24 cellular contexts compared by ENCODE assay signal in genomic region chr1:2267051-2267830, GRCh38. TPM values are rescaled to one million over a fixed set of nuclear protein-coding genes. Genes with fewer than 3 reads are reported as not detected.
A peak's percentile ranks its signal among the peaks of the same experiment; 100 is the strongest.
DNase-seq lines count a peak whose midpoint lies in the region; ATAC-seq, FAIRE-seq and TF ChIP-seq lines count a peak whose summit lies in the region.
"Had no signal": no experiment of that assay in that cellular context is flagged by ENCODE, and none has a peak within 500 bp of the region (broad histone marks: within the 10 kb centered on the region; RNA-seq: fewer than 3 reads in every experiment).

No MANE protein-coding gene starts in this region.

- no peak overlapping the region for H3K27ac ChIP-seq in astrocyte (ENCODE audit: low read depth, low read length)
- H3K27ac ChIP-seq: prostate gland, SK-N-MC had no signal

- peaks cover 99% of the 10 kb centered on the region for H3K79me2 ChIP-seq in astrocyte (ENCODE audit: insufficient read depth, low read length)

- H3K9ac ChIP-seq in astrocyte (ENCODE audit: low read length), result no peak overlapping the region

- no peak for ATAC-seq in HG02852 (IDR thresholded peaks at IDR 0.05; ENCODE audit: unreplicated experiment)

- peaks cover 6% of the 10 kb centered on the region for H3K36me3 Mint-ChIP-seq in activated CD4-positive, alpha-beta T cell treated with anti-CD3 and anti-CD28 coated beads, Interleukin-2, amount 10 ng/mL, durations not matched to agents 24 days and 14 days (ENCODE audit: low read depth)
- H3K36me3 Mint-ChIP-seq in astrocyte (ENCODE audit: low read depth, unreplicated experiment), result peaks cover 3% of the 10 kb centered on the region
- no peaks in the 10 kb centered on the region for H3K36me3 Mint-ChIP-seq in immature natural killer cell
- H3K36me3 Mint-ChIP-seq in progenitor cell of endocrine pancreas (ENCODE audit: insufficient read depth), result no peaks in the 10 kb centered on the region
- H3K36me3 Mint-ChIP-seq: activated CD4-positive, alpha-beta memory T cell treated with anti-CD3 and anti-CD28 coated beads for 36 hours had no signal

- H3K9me3 Mint-ChIP-seq in activated CD4-positive, alpha-beta T cell treated with anti-CD3 and anti-CD28 coated beads, Interleukin-2, amount 10 ng/mL, durations not matched to agents 24 days and 14 days, result no peaks in the 10 kb centered on the region
- no peaks in the 10 kb centered on the region for H3K9me3 Mint-ChIP-seq in astrocyte (ENCODE audit: unreplicated experiment)
- H3K9me3 Mint-ChIP-seq in immature natural killer cell, result no peaks in the 10 kb centered on the region
- no peaks in the 10 kb centered on the region for H3K9me3 Mint-ChIP-seq in progenitor cell of endocrine pancreas (ENCODE audit: low read depth)
- H3K9me3 Mint-ChIP-seq: activated CD4-positive, alpha-beta memory T cell treated with anti-CD3 and anti-CD28 coated beads for 36 hours; activated T-helper 1 cell treated with anti-CD3 and anti-CD28 coated beads, Interleukin-12 subunit alpha, Interleukin-12 subunit beta, Interleukin-2, Interleukin-4 antibody, amounts not matched to agents 30 ng/mL and 10 ng/mL and 1 ng/mL, durations not matched to agents 14 hours and 24 hours and 36 hours; CD4-positive, CD25-positive, alpha-beta regulatory T cell; IgD-negative memory B cell had no signal

- H3K36me3 ChIP-seq in astrocyte (ENCODE audit: insufficient read depth, low read length), result no peaks in the 10 kb centered on the region
- H3K36me3 ChIP-seq: esophagus muscularis mucosa, prostate gland had no signal

- peaks cover 18% of the 10 kb centered on the region for H3K4me1 Mint-ChIP-seq in activated CD4-positive, alpha-beta T cell treated with anti-CD3 and anti-CD28 coated beads, Interleukin-2, amount 10 ng/mL, durations not matched to agents 24 days and 14 days
- H3K4me1 Mint-ChIP-seq in astrocyte (ENCODE audit: low read depth, unreplicated experiment), result peaks cover 17% of the 10 kb centered on the region
- H3K4me1 Mint-ChIP-seq in immature natural killer cell, result peaks cover 21 to 25% of the 10 kb centered on the region in 2 donors
- peaks cover 19% of the 10 kb centered on the region for H3K4me1 Mint-ChIP-seq in progenitor cell of endocrine pancreas (ENCODE audit: low read depth)

- FAIRE-seq in astrocyte (lab: Jason Lieb, UNC), result no peak
- FAIRE-seq: colon, TTC549 had no signal

- no peaks in the 10 kb centered on the region for H3K27me3 Mint-ChIP-seq in activated CD4-positive, alpha-beta T cell treated with anti-CD3 and anti-CD28 coated beads, Interleukin-2, amount 10 ng/mL, durations not matched to agents 24 days and 14 days
- H3K27me3 Mint-ChIP-seq in astrocyte (ENCODE audit: low read depth, unreplicated experiment), result no peaks in the 10 kb centered on the region
- H3K27me3 Mint-ChIP-seq in immature natural killer cell (ENCODE audit: low read depth in 3 of 3), result peaks cover 2 to 43% (median 2%) of the 10 kb centered on the region in 3 donors
- no peaks in the 10 kb centered on the region for H3K27me3 Mint-ChIP-seq in progenitor cell of endocrine pancreas
- H3K27me3 Mint-ChIP-seq: activated CD4-positive, alpha-beta memory T cell treated with anti-CD3 and anti-CD28 coated beads for 36 hours; CD4-positive, CD25-positive, alpha-beta regulatory T cell; IgD-negative memory B cell had no signal

- no peaks in the 10 kb centered on the region for H3K27me3 ChIP-seq in astrocyte (ENCODE audit: insufficient read depth, low read length)
- H3K27me3 ChIP-seq: esophagus muscularis mucosa had no signal

- TF ChIP-seq CTCF in astrocyte (IDR thresholded peaks at IDR 0.05; ENCODE audit: insufficient read depth, low read depth, low read length), result no peak
- no peak for TF ChIP-seq CTCF in progenitor cell of endocrine pancreas (IDR thresholded peaks at IDR 0.05; ENCODE audit: unreplicated experiment)

- H3K4me1 ChIP-seq in astrocyte (ENCODE audit: insufficient read depth, low read length), result peaks cover 18% of the 10 kb centered on the region
- H3K4me1 ChIP-seq: prostate gland had no signal

- no peak overlapping the region for H2AFZ ChIP-seq in astrocyte (ENCODE audit: low read depth, low read length)

- no peak overlapping the region for H3K4me3 Mint-ChIP-seq in activated CD4-positive, alpha-beta T cell treated with anti-CD3 and anti-CD28 coated beads, Interleukin-2, amount 10 ng/mL, durations not matched to agents 24 days and 14 days
- H3K4me3 Mint-ChIP-seq in astrocyte (ENCODE audit: unreplicated experiment) (no peak overlapping the region), immature natural killer cell (no peak overlapping the region), progenitor cell of endocrine pancreas (ENCODE audit: low read depth) (no peak overlapping the region)
- H3K4me3 Mint-ChIP-seq: activated CD4-positive, alpha-beta memory T cell treated with anti-CD3 and anti-CD28 coated beads for 36 hours; activated T-helper 1 cell treated with anti-CD3 and anti-CD28 coated beads, Interleukin-12 subunit alpha, Interleukin-12 subunit beta, Interleukin-2, Interleukin-4 antibody, amounts not matched to agents 30 ng/mL and 10 ng/mL and 1 ng/mL, durations not matched to agents 14 hours and 24 hours and 36 hours had no signal

- no peak overlapping the region for H3K4me3 ChIP-seq in astrocyte (ENCODE audit: insufficient read depth, low read depth, low read length)
- H3K4me3 ChIP-seq: prostate gland, SK-N-MC had no signal

- H4K20me1 ChIP-seq in astrocyte (ENCODE audit: insufficient read depth, low read length), result peaks cover 99% of the 10 kb centered on the region

- peak overlapping the region; percentile 15 for H3K27ac Mint-ChIP-seq in activated CD4-positive, alpha-beta T cell treated with anti-CD3 and anti-CD28 coated beads, Interleukin-2, amount 10 ng/mL, durations not matched to agents 24 days and 14 days
- H3K27ac Mint-ChIP-seq in astrocyte (ENCODE audit: unreplicated experiment), result peak overlapping the region; percentile 41
- peak overlapping the region; percentile 23 to 52 (median 44) for H3K27ac Mint-ChIP-seq in immature natural killer cell
- peak overlapping the region; percentile 79 for H3K27ac Mint-ChIP-seq in progenitor cell of endocrine pancreas

- intact Hi-C loops in activated CD4-positive, alpha-beta T cell treated with anti-CD3 and anti-CD28 coated beads, Interleukin-2, amount 10 ng/mL, durations not matched to agents 24 days and 14 days (cut with micrococcal nuclease), result no loop called here

- H3K4me2 ChIP-seq in astrocyte (ENCODE audit: low read length), result no peak overlapping the region

- DNase-seq in activated CD4-positive, alpha-beta T cell treated with anti-CD3 and anti-CD28 coated beads, Interleukin-2, amount 10 ng/mL, durations not matched to agents 24 days and 14 days, result no peak
- no peak for DNase-seq in activated CD4-positive, alpha-beta T cell treated with anti-CD3 and anti-CD28 coated beads for 48 hours
- DNase-seq in astrocyte (ENCODE audit: low read depth) (no peak), immature natural killer cell (no peak), progenitor cell of endocrine pancreas (ENCODE audit: low spot score, unreplicated experiment) (no peak), NCI-H1694 treated with DMSO at 0.1 percent for 48 hours (lab: John Stamatoyannopoulos, UW) (no peak), NK-92 (lab: John Stamatoyannopoulos, UW; ENCODE audit: unreplicated experiment) (no peak)
- DNase-seq: 8988T; activated CD4-positive, alpha-beta memory T cell treated with anti-CD3 and anti-CD28 coated beads for 36 hours; amniotic stem cell; CD4-positive, CD25-positive, alpha-beta regulatory T cell; MV-4-11; NCI-H2081; NCI-H524 treated with DMSO at 0.1 percent for 48 hours; stimulated activated CD4-positive, alpha-beta T cell treated with anti-CD3 and anti-CD28 coated beads, Interleukin-12 subunit alpha, Interleukin-12 subunit beta, amount 100 ng/mL, for 4 hours; stimulated activated naive CD4-positive, alpha-beta T cell had no signal

- no peaks in the 10 kb centered on the region for H3K9me3 ChIP-seq in astrocyte (ENCODE audit: insufficient read depth, low read depth, low read length)
- H3K9me3 ChIP-seq: esophagus muscularis mucosa, prostate gland had no signal

RNA-seq across cellular contexts. Expression of gene SKI, which starts 39.1 kb away (rescaled TPM):
- total RNA-seq in activated CD4-positive, alpha-beta T cell treated with anti-CD3 and anti-CD28 coated beads, Interleukin-2, amount 10 ng/mL, durations not matched to agents 24 days and 14 days, result 40.7 and 41.1 TPM in 2 replicates
- 63.4 and 66.2 TPM in 2 replicates for total RNA-seq in astrocyte
- polyA plus RNA-seq in immature natural killer cell, result 1 to 10 TPM in 1 of 3 donors, under 1 TPM in 1, not detected in 1; 0.87 to 1.0 TPM
- total RNA-seq in progenitor cell of endocrine pancreas, result 56.2 and 59.4 TPM in 2 replicates

Comparison
In these comparisons a context has a peak if more than half of its experiments do, and no peak if none do; other contexts are left out.
1. H3K27ac Mint-ChIP-seq: peak in every context shown above with its lines; median percentile 79 in progenitor cell of endocrine pancreas; 44 in immature natural killer cell; 41 in astrocyte; 15 in activated CD4-positive, alpha-beta T cell treated with anti-CD3 and anti-CD28 coated beads, Interleukin-2, amount 10 ng/mL, durations not matched to agents 24 days and 14 days.